In genomic region chr5:107306597-107306996, GRCh38 we compare ENCODE assay signal across 1 cellular context.
TF ChIP-seq lines count a peak whose summit lies in the region.

No MANE protein-coding gene starts in this region.

TF ChIP-seq in liver, 16 proteins besides CTCF, POLR2A, EP300 and RAD21 (continued from another document):
- TF ChIP-seq, protein P1, sequence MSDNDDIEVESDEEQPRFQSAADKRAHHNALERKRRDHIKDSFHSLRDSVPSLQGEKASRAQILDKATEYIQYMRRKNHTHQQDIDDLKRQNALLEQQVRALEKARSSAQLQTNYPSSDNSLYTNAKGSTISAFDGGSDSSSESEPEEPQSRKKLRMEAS (IDR thresholded peaks at IDR 0.05), result no peak
- TF ChIP-seq GABPA (IDR thresholded peaks at IDR 0.05 in 1 of 2, conservative IDR thresholded peaks at IDR 0.05 in 1 of 2) (no peak), NR2F2 (IDR thresholded peaks at IDR 0.05) (no peak), TAF1 (conservative IDR thresholded peaks at IDR 0.05) (no peak), HNF4G (IDR thresholded peaks at IDR 0.05) (no peak), FOXA2 (IDR thresholded peaks at IDR 0.05) (no peak), FOXA1 (IDR thresholded peaks at IDR 0.05) (no peak), RXRA (IDR thresholded peaks at IDR 0.05) (no peak), JUND (IDR thresholded peaks at IDR 0.05) (no peak), EGR1 (IDR thresholded peaks at IDR 0.05; ENCODE audit: low read depth in 2 of 2) (no peak), SP1 (IDR thresholded peaks at IDR 0.05) (no peak)
